In genomic region chr2:143891879-143892308, GRCh38 we compare ENCODE assay signal across 29 cellular contexts.
DNase-seq lines count a peak whose midpoint lies in the region; ATAC-seq lines count a peak whose summit lies in the region.
"Had no signal": no experiment of that assay in that cellular context is flagged by ENCODE, and none has a peak within 500 bp of the region (broad histone marks: within the 10 kb centered on the region; RNA-seq: fewer than 3 reads in every experiment).

No MANE protein-coding gene starts in this region.

- H3K27me3 ChIP-seq in H7 (ENCODE audit: control insufficient read depth, insufficient read depth, low read length), result peaks cover 3% of the 10 kb centered on the region; the same call in 1 of the 2 replicates
- H3K27me3 ChIP-seq: BLaER1, neutrophil, sigmoid colon, SJSA1, upper lobe of right lung had no signal

- no peak overlapping the region for H3K4me3 ChIP-seq in H7 (ENCODE audit: insufficient read depth, low read depth, low read length)
- H3K4me3 ChIP-seq: BLaER1, prostate gland, sigmoid colon, SJSA1, upper lobe of right lung had no signal

- H3K36me3 ChIP-seq in H7 (replicated peaks; ENCODE audit: control insufficient read depth, insufficient read depth, low read length), result no peaks in the 10 kb centered on the region
- H3K36me3 ChIP-seq: BLaER1, neutrophil, prostate gland, sigmoid colon, SJSA1, upper lobe of right lung had no signal

- no peak for ATAC-seq in HG02981 (IDR thresholded peaks at IDR 0.05; ENCODE audit: unreplicated experiment)
- ATAC-seq: activated CD4-positive, CD25-positive, alpha-beta regulatory T cell treated with anti-CD3 and anti-CD28 coated beads, Interleukin-2, amount 50 U/mL, for 24 hours; stimulated activated memory B cell treated with anti-CD40 and anti-IgM and Interleukin-4, amounts not matched to agents 10 μg/mL and 1 μg/mL and 100 μg/mL, for 72 hours; upper lobe of right lung had no signal

- DNase-seq in COR-L47 (lab: John Stamatoyannopoulos, UW) (peak; percentile 43), H7 (peak; percentile 59), NCI-H748 treated with DMSO at 0.1 percent for 48 hours (lab: John Stamatoyannopoulos, UW) (peak; percentile 68), iPS DF 4.7 (ENCODE audit: extremely low read depth, low spot score) (peak; percentile 96), T-helper 2 cell (no peak), GM19240 (ENCODE audit: insufficient read length, low spot score) (no peak), HK-2 (ENCODE audit: unreplicated experiment) (no peak)
- DNase-seq: ACHN; activated CD4-positive, alpha-beta T cell treated with anti-CD3 and anti-CD28 coated beads, Interleukin-2, amount 50 U/mL, for 48 hours; amygdala; Caco-2; effector CD8-positive, alpha-beta T cell; immature natural killer cell; KBM-7; NCI-H1105 treated with DMSO at 0.1 percent for 48 hours; NCI-H2107; NCI-H524; RPMI8226; sigmoid colon; stimulated activated CD4-positive, alpha-beta T cell treated with anti-CD3 and anti-CD28 coated beads, Interleukin-4, amount 100 ng/mL, for 4 hours; T-helper 1 cell; upper lobe of right lung had no signal

Comparison
In these comparisons a context has a peak if more than half of its experiments do, and no peak if none do; other contexts are left out.
1. DNase-seq: peak in COR-L47 (single experiment), H7 (single experiment), NCI-H748 treated with DMSO at 0.1 percent for 48 hours (single experiment) and iPS DF 4.7 (single experiment); none in T-helper 2 cell (0 of 5), GM19240 (single experiment) and HK-2 (single experiment).